15 cellular contexts compared by ENCODE assay signal in the genomic region with DNA sequence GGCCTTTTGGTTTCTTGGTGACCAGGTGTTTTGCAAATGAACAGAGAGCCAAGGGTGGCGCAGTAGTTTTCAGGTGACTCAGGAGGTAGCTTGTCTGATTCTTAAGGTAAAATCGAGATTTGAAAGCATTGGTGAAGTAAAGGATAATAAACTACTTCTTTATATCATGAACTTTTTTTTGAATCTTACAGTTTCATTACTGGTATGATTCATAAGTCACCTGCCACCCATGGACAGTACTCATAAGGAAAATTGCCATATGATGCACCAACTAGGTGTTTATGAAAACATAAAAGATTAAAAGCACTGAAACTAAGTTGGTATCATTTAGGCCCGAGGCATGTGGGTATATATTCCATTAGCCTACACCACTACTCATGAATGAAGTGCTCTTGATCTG.
A peak's percentile ranks its signal among the peaks of the same experiment; 100 is the strongest.
DNase-seq lines count a peak whose midpoint lies in the region; ATAC-seq, FAIRE-seq and TF ChIP-seq lines count a peak whose summit lies in the region.
"Had no signal": no experiment of that assay in that cellular context is flagged by ENCODE, and none has a peak within 500 bp of the region (broad histone marks: within the 10 kb centered on the region; RNA-seq: fewer than 3 reads in every experiment).

No MANE protein-coding gene starts in this region.

- FAIRE-seq in HTR-8/SVneo (lab: Jason Lieb, UNC) = no peak
- FAIRE-seq: A204.1, astrocyte had no signal

- H3K27ac ChIP-seq in smooth muscle cell (ENCODE audit: low read depth) = no peak overlapping the region
- H3K27ac ChIP-seq: Peyer's patch, transverse colon had no signal

- no peak overlapping the region for H2AFZ ChIP-seq in smooth muscle cell (ENCODE audit: low read depth)

- H3K4me1 ChIP-seq in smooth muscle cell (ENCODE audit: low read depth) = no peaks in the 10 kb centered on the region

- ATAC-seq in GM21619 (IDR thresholded peaks at IDR 0.05; ENCODE audit: unreplicated experiment) (peak; percentile 63), HG03575 (IDR thresholded peaks at IDR 0.05; ENCODE audit: extremely low read depth, insufficient number of reproducible peaks, low FRiP score, unreplicated experiment) (peak; percentile 33)
- ATAC-seq: esophagus mucosa had no signal

- H3K4me3 ChIP-seq in smooth muscle cell = no peak overlapping the region
- H3K4me3 ChIP-seq: Peyer's patch, transverse colon had no signal

- H3K9me3 ChIP-seq in smooth muscle cell (replicated peaks; ENCODE audit: low read depth) = no peaks in the 10 kb centered on the region
- H3K9me3 ChIP-seq: Peyer's patch, transverse colon had no signal

- WGBS in smooth muscle cell (ENCODE audit: low lambda C conversion rate) = 94% methylated on average over 3 of the region's 3 CpGs

- H4K20me1 ChIP-seq in smooth muscle cell (ENCODE audit: low read depth) = peaks cover 99% of the 10 kb centered on the region

- H3F3A ChIP-seq in smooth muscle cell (ENCODE audit: low read depth) = no peaks in the 10 kb centered on the region

- peaks cover 4% of the 10 kb centered on the region for H3K79me2 ChIP-seq in smooth muscle cell (ENCODE audit: low read depth)

- H3K4me2 ChIP-seq in smooth muscle cell = no peak overlapping the region

- DNase-seq in activated CD4-positive, alpha-beta T cell treated with anti-CD3 and anti-CD28 coated beads for 48 hours = peak; percentile 49
- no peak for DNase-seq in activated CD4-positive, alpha-beta T cell treated with anti-CD3 and anti-CD28 coated beads for 1 hour
- peak; percentile 46 for DNase-seq in stimulated activated CD4-positive, alpha-beta T cell treated with anti-CD3 and anti-CD28 coated beads, Interleukin-15, amount 100 ng/mL, for 24 hours
- DNase-seq in HTR-8/SVneo (ENCODE audit: insufficient read length, low spot score) (no peak), smooth muscle cell (lab: John Stamatoyannopoulos, UW; ENCODE audit: unreplicated experiment) (no peak), inferior parietal cortex (ENCODE audit: extremely low spot score) (no peak)
- DNase-seq: DND-41, NCI-H2029 treated with DMSO at 0.1 percent for 48 hours, Peyer's patch, transverse colon had no signal

- no peak overlapping the region for H3K9ac ChIP-seq in smooth muscle cell (ENCODE audit: low read depth)

- no peaks in the 10 kb centered on the region for H3K27me3 ChIP-seq in smooth muscle cell (ENCODE audit: low read depth)
- H3K27me3 ChIP-seq: Peyer's patch, transverse colon had no signal

- no peaks in the 10 kb centered on the region for H3K36me3 ChIP-seq in smooth muscle cell (ENCODE audit: low read depth)
- H3K36me3 ChIP-seq: Peyer's patch, transverse colon had no signal

- no peak for TF ChIP-seq CTCF in smooth muscle cell (IDR thresholded peaks at IDR 0.05; ENCODE audit: borderline replicate concordance, insufficient read depth, poor library complexity, severe bottlenecking)

Comparison
In these comparisons a context has a peak if more than half of its experiments do, and no peak if none do; other contexts are left out.
1. DNase-seq: peak in activated CD4-positive, alpha-beta T cell treated with anti-CD3 and anti-CD28 coated beads for 48 hours (single experiment) and stimulated activated CD4-positive, alpha-beta T cell treated with anti-CD3 and anti-CD28 coated beads, Interleukin-15, amount 100 ng/mL, for 24 hours (single experiment); none in activated CD4-positive, alpha-beta T cell treated with anti-CD3 and anti-CD28 coated beads for 1 hour (single experiment), HTR-8/SVneo (single experiment), smooth muscle cell (single experiment) and inferior parietal cortex (single experiment).